In the genomic region with DNA sequence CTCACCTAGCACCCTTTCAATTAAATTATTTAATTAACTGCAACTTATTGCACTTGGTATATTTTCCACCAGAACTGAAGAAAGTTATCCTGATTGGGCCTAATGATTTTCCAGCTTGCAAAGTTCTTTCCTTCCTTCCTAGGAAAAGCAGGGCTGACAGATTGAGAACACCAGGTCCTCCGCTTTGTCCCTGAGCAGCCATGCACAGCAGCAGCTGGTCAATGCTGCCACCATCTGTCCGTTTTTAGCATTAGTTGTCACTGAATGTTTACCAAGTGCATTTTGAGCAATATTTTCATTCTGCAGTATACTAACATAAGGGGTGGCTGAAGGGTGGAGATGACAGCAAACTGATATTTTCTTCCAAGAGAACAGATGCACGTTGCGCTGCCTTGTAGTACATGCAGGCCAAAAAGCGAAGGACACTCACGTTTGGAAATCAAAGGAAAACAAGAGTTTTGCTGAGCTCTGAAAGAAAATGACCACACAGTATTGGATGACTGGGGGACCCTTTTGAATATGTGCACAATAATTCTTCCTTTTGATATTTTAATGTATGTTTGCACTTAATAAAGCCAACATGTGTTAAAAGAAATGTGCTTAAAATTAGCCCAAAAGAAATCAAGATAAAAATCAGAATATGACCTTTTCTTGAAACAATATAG, we compare ENCODE assay signal across 8 cellular contexts.
DNase-seq lines count a peak whose midpoint lies in the region; TF ChIP-seq lines count a peak whose summit lies in the region.

No MANE protein-coding gene starts in this region.

- H2AK5ac ChIP-seq in mesenchymal stem cell (ENCODE audit: low read length, severe bottlenecking): no peak overlapping the region

- no peak overlapping the region for H3K23ac ChIP-seq in mesenchymal stem cell (ENCODE audit: low read length in 2 of 2)

- H3K27ac ChIP-seq in endodermal cell (ENCODE audit: low read depth, low read length) (no peak overlapping the region), mesenchymal stem cell (ENCODE audit: low read length, poor library complexity, severe bottlenecking) (peak overlapping the region; percentile 37)
- no peak overlapping the region for H3K27ac ChIP-seq in CD8-positive, alpha-beta memory T cell (ENCODE audit: low read depth, low read length)

- TF ChIP-seq CTCF in GM20000 (IDR thresholded peaks at IDR 0.05; ENCODE audit: extremely low read depth, missing control alignments): peak; percentile 46
- TF ChIP-seq CTCF in endodermal cell (conservative IDR thresholded peaks at IDR 0.05): peak; percentile 94

- H3K27ac Mint-ChIP-seq in endodermal cell: no peak overlapping the region
- H3K27ac Mint-ChIP-seq in CD8-positive, alpha-beta memory T cell: no peak overlapping the region

- H3K36me3 Mint-ChIP-seq in endodermal cell (ENCODE audit: low read depth): no peaks in the 10 kb centered on the region
- H3K36me3 Mint-ChIP-seq in CD8-positive, alpha-beta memory T cell: no peaks in the 10 kb centered on the region

- H3K4me3 Mint-ChIP-seq in endodermal cell: no peak overlapping the region
- H3K4me3 Mint-ChIP-seq in CD8-positive, alpha-beta memory T cell: no peak overlapping the region

- H2BK12ac ChIP-seq in mesenchymal stem cell (ENCODE audit: low read length in 2 of 2): peak overlapping the region in 1 of 2 experiments; percentile 14

- H4K91ac ChIP-seq in mesenchymal stem cell (ENCODE audit: low read length): no peak overlapping the region

- no peaks in the 10 kb centered on the region for H3K27me3 ChIP-seq in endodermal cell (ENCODE audit: control insufficient read depth, insufficient read depth, low read length, poor library complexity, severe bottlenecking)
- H3K27me3 ChIP-seq in mesenchymal stem cell (ENCODE audit: control insufficient read depth in 1 of 2, insufficient read depth in 1 of 2, low read length in 2 of 2): no peaks in the 10 kb centered on the region
- no peaks in the 10 kb centered on the region for H3K27me3 ChIP-seq in CD8-positive, alpha-beta memory T cell (ENCODE audit: insufficient read depth, low read length, poor library complexity, severe bottlenecking)

- no peaks in the 10 kb centered on the region for H3K9me3 Mint-ChIP-seq in endodermal cell
- no peaks in the 10 kb centered on the region for H3K9me3 Mint-ChIP-seq in CD8-positive, alpha-beta memory T cell

- H3K9ac ChIP-seq in endodermal cell (ENCODE audit: extremely low read depth, low read length, poor library complexity, severe bottlenecking) (no peak overlapping the region), mesenchymal stem cell (ENCODE audit: low read length) (peak overlapping the region; percentile 65)

- H4K8ac ChIP-seq in mesenchymal stem cell (ENCODE audit: low read length): no peak overlapping the region

- H2BK5ac ChIP-seq in mesenchymal stem cell (ENCODE audit: low read depth, low read length, poor library complexity, severe bottlenecking): no peak overlapping the region

- POLR2A ChIA-PET in CD8-positive, alpha-beta memory T cell (lab: Charles Lee): no interaction called here

- H3K9me3 ChIP-seq in endodermal cell (ENCODE audit: control insufficient read depth, low read length) (no peaks in the 10 kb centered on the region), mesenchymal stem cell (ENCODE audit: control insufficient read depth, low read length) (no peaks in the 10 kb centered on the region)
- H3K9me3 ChIP-seq in CD8-positive, alpha-beta memory T cell (ENCODE audit: low read length): no peaks in the 10 kb centered on the region

- H3K36me3 ChIP-seq in endodermal cell (ENCODE audit: control insufficient read depth, insufficient read depth, low read length) (no peaks in the 10 kb centered on the region), mesenchymal stem cell (ENCODE audit: control insufficient read depth in 1 of 2, insufficient read depth in 2 of 2, low read depth in 1 of 2, low read length in 2 of 2) (no peaks in the 10 kb centered on the region)
- no peaks in the 10 kb centered on the region for H3K36me3 ChIP-seq in CD8-positive, alpha-beta memory T cell (ENCODE audit: insufficient read depth, low read length)

- H3K14ac ChIP-seq in mesenchymal stem cell (ENCODE audit: low read length in 2 of 2): no peak overlapping the region

- no peaks in the 10 kb centered on the region for H3K79me1 ChIP-seq in mesenchymal stem cell (replicated peaks; ENCODE audit: low read length, poor library complexity, severe bottlenecking)

- WGBS in endodermal cell (ENCODE audit: insufficient coverage in 1 of 2, insufficient read length in 1 of 2), 2 experiments: 38 to 50% methylated on average over 5 to 6 of the region's 6 CpGs
- WGBS in mesenchymal stem cell: 27% methylated on average over 6 of the region's 6 CpGs

- H3K4me1 ChIP-seq in endodermal cell (ENCODE audit: control insufficient read depth, insufficient read depth, low read length): peaks cover 8% of the 10 kb centered on the region
- peaks cover 5% of the 10 kb centered on the region for H3K4me1 ChIP-seq in mesenchymal stem cell (ENCODE audit: control insufficient read depth, insufficient read depth, low read depth, low read length)
- no peaks in the 10 kb centered on the region for H3K4me1 ChIP-seq in CD8-positive, alpha-beta memory T cell (ENCODE audit: insufficient read depth, low read length)

- no peak overlapping the region for H2AFZ ChIP-seq in mesenchymal stem cell (ENCODE audit: low read depth, low read length)

- no peak overlapping the region for H3K4ac ChIP-seq in mesenchymal stem cell (ENCODE audit: low read depth in 1 of 2, low read length in 2 of 2)

- H3K18ac ChIP-seq in mesenchymal stem cell (ENCODE audit: low read depth in 1 of 2, low read length in 2 of 2): peak overlapping the region in 1 of 2 experiments; percentile 34

- peak overlapping the region; percentile 86 for H2BK120ac ChIP-seq in mesenchymal stem cell (ENCODE audit: low read depth, low read length)

- DNase-seq in DMS153 treated with DMSO at 0.1 percent for 48 hours (lab: John Stamatoyannopoulos, UW; ENCODE audit: unreplicated experiment) (peak; percentile 51), GM20000 (ENCODE audit: low spot score) (peak; percentile 39), KBM-7 (peak; percentile 37), endodermal cell (peak; percentile 89), mesenchymal stem cell (peak; percentile 85), mesenteric fat pad (ENCODE audit: low spot score) (no peak)
- no peak for DNase-seq in CD8-positive, alpha-beta memory T cell

- no peak overlapping the region for H3K4me3 ChIP-seq in endodermal cell (ENCODE audit: low read length)
- H3K4me3 ChIP-seq in mesenchymal stem cell (ENCODE audit: insufficient read depth in 1 of 2, low read depth in 1 of 2, low read length in 2 of 2): no peak overlapping the region
- no peak overlapping the region for H3K4me3 ChIP-seq in CD8-positive, alpha-beta memory T cell (ENCODE audit: low read length)

- H3K4me1 Mint-ChIP-seq in endodermal cell: peaks cover 12% of the 10 kb centered on the region
- H3K4me1 Mint-ChIP-seq in CD8-positive, alpha-beta memory T cell: no peaks in the 10 kb centered on the region

- peaks cover 13% of the 10 kb centered on the region for H3K27me3 Mint-ChIP-seq in endodermal cell (ENCODE audit: insufficient read depth)
- peaks cover 0 to 3% of the 10 kb centered on the region in 2 donors for H3K27me3 Mint-ChIP-seq in CD8-positive, alpha-beta memory T cell

- in situ Hi-C loops in KBM-7 (cut with MboI; ENCODE audit: low pct_unique_long_range_greater_than_20kb, low sequenced_read_pairs): no loop called here

- CTCF ChIA-PET in CD8-positive, alpha-beta memory T cell (lab: Charles Lee): interaction anchor here (1.9 kb wide), 1 partner anchor 10 kb away, joined by 7 read pairs; no protein-coding TSS in a partner anchor

- H3K4me2 ChIP-seq in mesenchymal stem cell (ENCODE audit: low read length, poor library complexity, severe bottlenecking): no peak overlapping the region

- H2BK15ac ChIP-seq in mesenchymal stem cell (ENCODE audit: low read depth, poor library complexity, severe bottlenecking): no peak overlapping the region

TF ChIP-seq in PFSK-1, 5 proteins besides CTCF, POLR2A, EP300 and RAD21:
- TF ChIP-seq POLR2AphosphoS5 (IDR thresholded peaks at IDR 0.05; ENCODE audit: low read depth, low read length) (no peak), TAF1 (IDR thresholded peaks at IDR 0.05; ENCODE audit: borderline replicate concordance, insufficient read depth, low read length) (no peak), SIN3A (IDR thresholded peaks at IDR 0.05; ENCODE audit: borderline replicate concordance, insufficient read depth, low read length) (no peak), FOXP2 (optimal IDR thresholded peaks at IDR 0.05; ENCODE audit: borderline replicate concordance, extremely low read depth, extremely low read length, insufficient read depth) (peak; percentile 52)
- TF ChIP-seq, protein P1, sequence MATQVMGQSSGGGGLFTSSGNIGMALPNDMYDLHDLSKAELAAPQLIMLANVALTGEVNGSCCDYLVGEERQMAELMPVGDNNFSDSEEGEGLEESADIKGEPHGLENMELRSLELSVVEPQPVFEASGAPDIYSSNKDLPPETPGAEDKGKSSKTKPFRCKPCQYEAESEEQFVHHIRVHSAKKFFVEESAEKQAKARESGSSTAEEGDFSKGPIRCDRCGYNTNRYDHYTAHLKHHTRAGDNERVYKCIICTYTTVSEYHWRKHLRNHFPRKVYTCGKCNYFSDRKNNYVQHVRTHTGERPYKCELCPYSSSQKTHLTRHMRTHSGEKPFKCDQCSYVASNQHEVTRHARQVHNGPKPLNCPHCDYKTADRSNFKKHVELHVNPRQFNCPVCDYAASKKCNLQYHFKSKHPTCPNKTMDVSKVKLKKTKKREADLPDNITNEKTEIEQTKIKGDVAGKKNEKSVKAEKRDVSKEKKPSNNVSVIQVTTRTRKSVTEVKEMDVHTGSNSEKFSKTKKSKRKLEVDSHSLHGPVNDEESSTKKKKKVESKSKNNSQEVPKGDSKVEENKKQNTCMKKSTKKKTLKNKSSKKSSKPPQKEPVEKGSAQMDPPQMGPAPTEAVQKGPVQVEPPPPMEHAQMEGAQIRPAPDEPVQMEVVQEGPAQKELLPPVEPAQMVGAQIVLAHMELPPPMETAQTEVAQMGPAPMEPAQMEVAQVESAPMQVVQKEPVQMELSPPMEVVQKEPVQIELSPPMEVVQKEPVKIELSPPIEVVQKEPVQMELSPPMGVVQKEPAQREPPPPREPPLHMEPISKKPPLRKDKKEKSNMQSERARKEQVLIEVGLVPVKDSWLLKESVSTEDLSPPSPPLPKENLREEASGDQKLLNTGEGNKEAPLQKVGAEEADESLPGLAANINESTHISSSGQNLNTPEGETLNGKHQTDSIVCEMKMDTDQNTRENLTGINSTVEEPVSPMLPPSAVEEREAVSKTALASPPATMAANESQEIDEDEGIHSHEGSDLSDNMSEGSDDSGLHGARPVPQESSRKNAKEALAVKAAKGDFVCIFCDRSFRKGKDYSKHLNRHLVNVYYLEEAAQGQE (IDR thresholded peaks at IDR 0.05; ENCODE audit: insufficient read depth in 1 of 2, low read depth in 2 of 2, low read length in 2 of 2): no peak
TF ChIP-seq in PFSK-1: peak in this region for 1.

Comparison
In these comparisons a context has a peak if more than half of its experiments do, and no peak if none do; other contexts are left out.
1. DNase-seq: peak in DMS153 treated with DMSO at 0.1 percent for 48 hours (single experiment), GM20000 (single experiment), KBM-7 (single experiment), endodermal cell (single experiment) and mesenchymal stem cell (single experiment); none in CD8-positive, alpha-beta memory T cell (0 of 5) and mesenteric fat pad (single experiment).